In genomic region chr17:72915631-72916081, GRCh38 we compare ENCODE assay signal across 21 cellular contexts.
A peak's percentile ranks its signal among the peaks of the same experiment; 100 is the strongest.
DNase-seq lines count a peak whose midpoint lies in the region; ATAC-seq, FAIRE-seq and TF ChIP-seq lines count a peak whose summit lies in the region.
"Had no signal": no experiment of that assay in that cellular context is flagged by ENCODE, and none has a peak within 500 bp of the region (broad histone marks: within the 10 kb centered on the region; RNA-seq: fewer than 3 reads in every experiment).

No MANE protein-coding gene starts in this region.

- in situ Hi-C loops in HepG2 (cut with HindIII; ENCODE audit: extremely low pct_ligation_motif_present, low pct_unique_long_range_greater_than_20kb) = loop anchor here (10.0 kb wide), 1 partner anchor 61 kb away; no protein-coding TSS in a partner anchor

- H3K9ac ChIP-seq in HepG2 (ENCODE audit: insufficient read depth, low read depth, low read length) = no peak overlapping the region

- H3K27ac ChIP-seq in HepG2 (ENCODE audit: extremely low read length, insufficient read depth, low read length) (no peak overlapping the region), right lobe of liver (no peak overlapping the region)
- H3K27ac ChIP-seq: 22Rv1, RWPE1 had no signal

- FAIRE-seq in HepG2 (lab: Jason Lieb, UNC) (no peak), frontal cortex (lab: Jason Lieb, UNC) (no peak)

- CTCF ChIA-PET in HepG2 (lab: Yijun Ruan, JAX; ENCODE audit: low intra/inter-chr PET ratio, low total read pairs) = no interaction called here

- POLR2A ChIA-PET in HepG2 (lab: Yijun Ruan, JAX) = no interaction called here

- H3K27me3 Mint-ChIP-seq in effector memory CD8-positive, alpha-beta T cell = no peaks in the 10 kb centered on the region

- H3K36me3 ChIP-seq in HepG2 (replicated peaks in 1 of 2; ENCODE audit: control insufficient read depth in 1 of 2, insufficient read depth in 2 of 2, low read length in 2 of 2) (no peaks in the 10 kb centered on the region; a peak in 1 of 5 replicates), right lobe of liver (no peaks in the 10 kb centered on the region), BE2C (no peaks in the 10 kb centered on the region)
- H3K36me3 ChIP-seq: MG63 had no signal

- peaks cover 0 to 3% of the 10 kb centered on the region in 2 donors for H3K4me1 Mint-ChIP-seq in effector memory CD8-positive, alpha-beta T cell (ENCODE audit: low read depth in 2 of 2)
- H3K4me1 Mint-ChIP-seq: GM23338, H9 had no signal

- H3K4me1 ChIP-seq in HepG2 (ENCODE audit: insufficient read depth, low read length) (no peaks in the 10 kb centered on the region), right lobe of liver (no peaks in the 10 kb centered on the region), BE2C (no peaks in the 10 kb centered on the region)

- H3K4me3 Mint-ChIP-seq in effector memory CD8-positive, alpha-beta T cell = no peak overlapping the region
- H3K4me3 Mint-ChIP-seq: GM23338, H9 had no signal

- TF ChIP-seq EP300 in HepG2 (IDR thresholded peaks at IDR 0.05; ENCODE audit: low read depth in 2 of 2, low read length in 2 of 2) (no peak), HepG2 (CRISPR knock-in tag; IDR thresholded peaks at IDR 0.05; ENCODE audit: borderline replicate concordance) (no peak)

- intact Hi-C loops in HepG2 (cut with micrococcal nuclease; ENCODE audit: unreplicated experiment) = no loop called here
- intact Hi-C loops in right lobe of liver (cut with DNase I) = no loop called here

- H3K27me3 ChIP-seq in HepG2 (ENCODE audit: control insufficient read depth in 1 of 2, insufficient read depth in 2 of 2, low read length in 2 of 2) (no peaks in the 10 kb centered on the region), right lobe of liver (no peaks in the 10 kb centered on the region), BE2C (no peaks in the 10 kb centered on the region)
- H3K27me3 ChIP-seq: MG63 had no signal

- no peak overlapping the region for H2AFZ ChIP-seq in HepG2 (ENCODE audit: low read length)
- H2AFZ ChIP-seq: GM23338 had no signal

- TF ChIP-seq POLR2A in HepG2 (IDR thresholded peaks at IDR 0.05; ENCODE audit: insufficient read depth in 1 of 2, low read depth in 2 of 2, low read length in 2 of 2) (no peak), right lobe of liver (IDR thresholded peaks at IDR 0.05) (no peak)

- ATAC-seq in HepG2 (no peak), right lobe of liver (no peak), GM21723 (IDR thresholded peaks at IDR 0.05; ENCODE audit: unreplicated experiment) (no peak)
- ATAC-seq in effector memory CD8-positive, alpha-beta T cell (replicated peaks) = no peak
- ATAC-seq: GM23338 had no signal

- peaks cover 22% of the 10 kb centered on the region for H3K36me3 Mint-ChIP-seq in effector memory CD8-positive, alpha-beta T cell (ENCODE audit: insufficient read depth)

- DNase-seq in HepG2 (ENCODE audit: low spot score) (no peak), right lobe of liver (no peak), frontal cortex (ENCODE audit: low spot score in 2 of 2) (peak; percentile 19 to 27), occipital lobe (lab: John Stamatoyannopoulos, UW) (peak; percentile 71), BE2C (no peak)
- no peak for DNase-seq in effector memory CD8-positive, alpha-beta T cell
- DNase-seq: Calu3, DMS153, DND-41, H9, IMR-90, KG1, MG63, NCI-H2029, NCI-H2227 treated with DMSO at 0.1 percent for 48 hours, NCI-H526 treated with DMSO at 0.1 percent for 48 hours, SHP77 had no signal

- H4K20me1 ChIP-seq in HepG2 (ENCODE audit: insufficient read depth, low read length) = no peaks in the 10 kb centered on the region

- no peak for TF ChIP-seq CTCF in HepG2 (CRISPR knock-in tag; IDR thresholded peaks at IDR 0.05)
- no peak for TF ChIP-seq CTCF in right lobe of liver (IDR thresholded peaks at IDR 0.05)
- no peak for TF ChIP-seq CTCF in BE2C (IDR thresholded peaks at IDR 0.05; ENCODE audit: low read depth, low read length)

- H3K4me2 ChIP-seq in HepG2 (ENCODE audit: low read depth, low read length) = no peak overlapping the region
- H3K4me2 ChIP-seq: GM23338 had no signal

- TF ChIP-seq RAD21 in HepG2 (CRISPR knock-in tag; IDR thresholded peaks at IDR 0.05) = no peak

- H3K79me2 ChIP-seq in HepG2 (ENCODE audit: insufficient read depth, low read length) = no peaks in the 10 kb centered on the region

- WGBS in HepG2 (ENCODE audit: low lambda C conversion rate) = 98% methylated on average over 10 of the region's 10 CpGs
- WGBS in right lobe of liver (ENCODE audit: insufficient coverage, low coverage, low lambda C conversion rate, missing lambda C conversion rate) = 97% methylated on average over 6 of the region's 10 CpGs

- no peaks in the 10 kb centered on the region for H3K9me3 ChIP-seq in HepG2 (ENCODE audit: low read length)
- H3K9me3 ChIP-seq in right lobe of liver = no peaks in the 10 kb centered on the region
- H3K9me3 ChIP-seq in BE2C = no peaks in the 10 kb centered on the region
- H3K9me3 ChIP-seq: MG63 had no signal

- H3K9me3 Mint-ChIP-seq in effector memory CD8-positive, alpha-beta T cell = no peaks in the 10 kb centered on the region
- H3K9me3 Mint-ChIP-seq: GM23338, H9 had no signal

- H3K27ac Mint-ChIP-seq in effector memory CD8-positive, alpha-beta T cell = peak overlapping the region in 1 of 2 donors; percentile 25
- H3K27ac Mint-ChIP-seq: GM23338 had no signal

- H3K4me3 ChIP-seq in HepG2 (replicated peaks in 1 of 3; ENCODE audit: insufficient read depth in 1 of 3, low read depth in 2 of 3, low read length in 3 of 3) = no peak overlapping the region
- H3K4me3 ChIP-seq in right lobe of liver = no peak overlapping the region
- no peak overlapping the region for H3K4me3 ChIP-seq in BE2C (ENCODE audit: low read depth, low read length)
- H3K4me3 ChIP-seq: GM23338, MG63 had no signal

- BruUV-seq in HepG2 (replicated peaks; lab: Mats Ljungman, UMichigan) = TSS peak; percentile 17

TF ChIP-seq in HepG2, 621 proteins besides CTCF, POLR2A, EP300 and RAD21:
- TF ChIP-seq MAF1 (CRISPR knock-in tag; IDR thresholded peaks at IDR 0.05; ENCODE audit: borderline replicate concordance) (no peak), KLF13 (CRISPR knock-in tag; IDR thresholded peaks at IDR 0.05) (no peak), NR1H2 (CRISPR knock-in tag; IDR thresholded peaks at IDR 0.05; ENCODE audit: borderline replicate concordance, low read depth) (no peak)
- TF ChIP-seq, protein P1, sequence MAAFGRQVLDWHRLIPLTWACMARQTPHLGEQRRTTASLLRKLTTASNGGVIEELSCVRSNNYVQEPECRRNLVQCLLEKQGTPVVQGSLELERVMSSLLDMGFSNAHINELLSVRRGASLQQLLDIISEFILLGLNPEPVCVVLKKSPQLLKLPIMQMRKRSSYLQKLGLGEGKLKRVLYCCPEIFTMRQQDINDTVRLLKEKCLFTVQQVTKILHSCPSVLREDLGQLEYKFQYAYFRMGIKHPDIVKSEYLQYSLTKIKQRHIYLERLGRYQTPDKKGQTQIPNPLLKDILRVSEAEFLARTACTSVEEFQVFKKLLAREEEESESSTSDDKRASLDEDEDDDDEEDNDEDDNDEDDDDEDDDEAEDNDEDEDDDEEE (CRISPR knock-in tag; IDR thresholded peaks at IDR 0.05) = no peak
TF ChIP-seq in HepG2: peak in this region for 0.

Comparison
In these comparisons a context has a peak if more than half of its experiments do, and no peak if none do; other contexts are left out.
1. DNase-seq: peak in frontal cortex (2 of 2) and occipital lobe (single experiment); none in HepG2 (single experiment), right lobe of liver (0 of 3), effector memory CD8-positive, alpha-beta T cell (0 of 3) and BE2C (single experiment).